ENCODE assay signal across 8 cellular contexts in the genomic region with DNA sequence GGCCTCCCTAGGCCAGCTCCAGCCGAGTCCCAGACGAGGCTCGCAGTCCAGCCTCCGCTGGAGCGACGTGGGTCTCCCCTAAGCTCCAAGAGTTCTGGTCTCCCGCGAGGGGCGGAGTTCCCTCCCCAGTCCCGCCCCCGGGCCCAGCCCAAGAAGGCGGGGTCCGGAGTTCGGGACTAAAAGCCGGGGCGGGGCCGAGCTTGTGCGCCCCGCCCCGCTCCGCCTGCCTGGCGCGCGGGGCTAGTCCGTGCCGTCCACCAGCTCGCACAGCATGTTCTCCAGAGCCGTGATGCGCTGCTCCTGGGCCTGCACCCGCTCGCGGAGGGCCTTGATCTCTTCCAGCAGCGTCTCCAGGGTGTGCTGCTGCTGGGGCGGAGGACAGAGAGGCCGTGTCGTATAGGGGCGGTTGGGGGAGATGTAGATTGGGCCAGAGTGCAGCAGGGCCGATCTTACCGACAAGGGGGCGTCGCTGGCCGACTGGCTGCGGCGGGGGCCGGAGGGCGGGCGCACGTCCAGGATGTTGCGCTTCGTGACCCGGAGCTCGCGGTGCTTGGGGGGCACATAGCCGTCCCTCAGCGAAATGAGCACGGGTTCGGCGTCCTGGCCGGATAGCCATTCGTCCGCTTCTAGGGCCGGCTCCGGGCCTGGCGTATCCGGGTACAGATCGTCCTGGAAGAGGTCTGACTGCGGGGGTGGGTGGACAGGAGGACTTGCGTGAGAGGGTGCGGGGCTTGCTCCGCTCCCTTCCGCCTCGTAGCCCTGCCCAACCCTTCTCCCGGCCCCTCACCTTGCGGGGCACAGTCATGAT. TPM values are rescaled to one million over a fixed set of nuclear protein-coding genes. Genes with fewer than 3 reads are reported as not detected.
DNase-seq lines count a peak whose midpoint lies in the region; ATAC-seq and TF ChIP-seq lines count a peak whose summit lies in the region.

No MANE protein-coding gene starts in this region.

- no peak for TF ChIP-seq CTCF in coronary artery (IDR thresholded peaks at IDR 0.05)

- H3K27ac ChIP-seq in coronary artery: peak overlapping the region in 1 of 2 donors; percentile 53

- ATAC-seq in GM21717 (IDR thresholded peaks at IDR 0.05; ENCODE audit: unreplicated experiment): peak; percentile 38
- ATAC-seq in left colon: peak; percentile 73
- ATAC-seq in GM18519 (IDR thresholded peaks at IDR 0.05; ENCODE audit: low FRiP score, unreplicated experiment): no peak

- peak overlapping the region; percentile 68 for H3K4me3 ChIP-seq in coronary artery

- intact Hi-C loops in left colon (cut with DNase I, micrococcal nuclease): no loop called here

- DNase-seq in COLO829 (ENCODE audit: low spot score) (peak; percentile 72), NCI-H2029 (lab: John Stamatoyannopoulos, UW) (peak; percentile 50), coronary artery (ENCODE audit: low spot score) (peak; percentile 83), left colon (peak; percentile 79 to 89)
- DNase-seq in activated CD4-positive, alpha-beta T cell treated with anti-CD3 and anti-CD28 coated beads, Interleukin-2, amount 50 U/mL, for 1 hour: peak; percentile 80
- DNase-seq in stimulated activated CD4-positive, alpha-beta T cell treated with anti-CD3 and anti-CD28 coated beads, Interleukin-1b, Interleukin-23, amount 100 ng/mL, for 4 hours (ENCODE audit: low read depth in 2 of 2): peak; percentile 73 to 83

RNA-seq across cellular contexts. Expression of a gene that starts 7.0 kb away (rescaled TPM):
- 1 to 10 TPM; 2.9 to 4.4 TPM for total RNA-seq in left colon

RNA-seq across cellular contexts. Expression of a gene that starts 22.8 kb away (rescaled TPM):
- total RNA-seq in left colon: 1 to 10 TPM; 3.8 to 4.1 TPM

RNA-seq across cellular contexts. Expression of a gene that starts 26.2 kb away (rescaled TPM):
- total RNA-seq in left colon: 10 to 100 TPM; 30.8 to 33.2 TPM

RNA-seq across cellular contexts. Expression of a gene that starts 47.2 kb away (rescaled TPM):
- 10 to 100 TPM; 58.3 to 62.7 TPM for total RNA-seq in left colon

RNA-seq across cellular contexts. Expression of a gene that starts 48.9 kb away (rescaled TPM):
- 10 to 100 TPM; 19.5 to 24.0 TPM for total RNA-seq in left colon
